Comparison of ENCODE assay signal across 16 cellular contexts in the genomic region with DNA sequence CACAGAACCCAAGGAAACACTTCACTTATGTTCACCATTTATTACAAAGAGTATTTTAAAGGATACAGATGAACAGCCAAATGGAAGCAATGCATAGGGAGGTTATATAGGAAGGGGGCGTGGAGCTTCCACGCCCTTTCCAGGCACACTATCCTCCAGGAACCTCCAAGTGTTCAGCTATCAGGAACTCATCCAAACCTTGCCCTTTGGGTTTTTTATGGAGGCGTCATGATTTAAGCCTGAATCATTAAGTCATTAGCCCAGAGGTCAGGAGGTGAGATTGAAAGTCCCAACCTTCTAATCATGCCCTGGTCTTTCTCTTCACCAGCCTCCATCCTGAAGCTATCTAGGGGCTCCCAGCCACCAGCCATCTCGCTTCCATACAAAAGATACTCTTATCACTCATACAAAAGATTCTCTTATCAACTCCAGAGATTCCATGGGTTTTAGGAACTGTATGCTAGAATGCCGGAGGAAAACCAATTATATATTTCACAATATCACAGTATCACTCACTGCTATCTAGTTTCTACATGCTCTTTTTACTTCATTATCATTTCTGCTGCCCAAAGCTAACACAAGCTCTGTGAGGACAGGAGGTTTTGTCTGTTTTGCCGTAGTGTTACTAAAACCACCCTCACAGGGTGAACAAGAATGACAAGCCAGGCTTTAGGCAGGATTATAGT.
"Had no signal": no experiment of that assay in that cellular context is flagged by ENCODE, and none has a peak within 500 bp of the region (broad histone marks: within the 10 kb centered on the region; RNA-seq: fewer than 3 reads in every experiment).

No MANE protein-coding gene starts in this region.

- H3K27ac Mint-ChIP-seq: type B pancreatic cell had no signal

- H3K36me3 ChIP-seq: colonic mucosa, ovary, right atrium auricular region had no signal

- ATAC-seq: left cardiac atrium; left ventricle myocardium superior; naive thymus-derived CD4-positive, alpha-beta T cell had no signal

- H3K27me3 ChIP-seq: colonic mucosa, esophagus squamous epithelium, hepatocyte, ovary, right atrium auricular region had no signal

- H3K4me2 ChIP-seq: hepatocyte, smooth muscle cell had no signal

- H3K9me3 ChIP-seq: colonic mucosa, ovary had no signal

- H3K27me3 Mint-ChIP-seq: naive thymus-derived CD4-positive, alpha-beta T cell; type B pancreatic cell had no signal

- H3K4me1 ChIP-seq: colonic mucosa, esophagus squamous epithelium, right atrium auricular region had no signal

- H3K4me3 ChIP-seq: colonic mucosa, esophagus squamous epithelium, hepatocyte, lung, ovary, right atrium auricular region, smooth muscle cell had no signal

- H2AFZ ChIP-seq: hepatocyte had no signal

- H3K27ac ChIP-seq: colonic mucosa, esophagus squamous epithelium, hepatocyte, ovary, right atrium auricular region had no signal

- H3K4me3 Mint-ChIP-seq: neural crest cell, type B pancreatic cell had no signal

- DNase-seq: colonic mucosa; dermis blood vessel endothelial cell; esophagus squamous epithelium; kidney; left cardiac atrium; left ventricle myocardium superior; naive thymus-derived CD4-positive, alpha-beta T cell; ovary; stimulated activated CD4-positive, alpha-beta T cell treated with anti-CD3 and anti-CD28 coated beads, Interleukin-2, amount 100 ng/mL, for 48 hours; stimulated activated naive CD4-positive, alpha-beta T cell treated with Interleukin-2 at 50 U/mL for 16 hours had no signal

- H3K79me2 ChIP-seq: hepatocyte had no signal
